In the genomic region with DNA sequence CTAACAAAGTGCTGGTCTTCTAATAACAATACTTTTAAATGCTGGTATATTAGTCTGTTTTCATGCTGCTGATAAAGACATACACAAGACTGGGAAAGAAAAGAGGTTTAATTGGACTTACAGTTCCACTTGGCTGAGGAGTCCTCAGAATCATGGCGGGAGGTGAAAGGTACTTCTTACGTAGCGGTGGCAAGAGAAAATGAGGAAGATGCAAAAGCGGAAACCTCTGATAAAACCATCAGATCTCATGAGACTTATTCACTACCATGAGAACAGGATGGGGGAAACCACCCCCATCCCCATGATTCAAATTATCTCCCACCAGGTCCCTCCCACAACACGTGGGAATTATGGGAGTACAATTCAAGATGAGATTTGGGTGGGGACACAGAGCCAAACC, we compare ENCODE assay signal across 1 cellular context. TPM values are rescaled to one million over a fixed set of nuclear protein-coding genes. Genes with fewer than 3 reads are reported as not detected.
"Had no signal": no experiment of that assay in that cellular context is flagged by ENCODE, and none has a peak within 500 bp of the region (broad histone marks: within the 10 kb centered on the region; RNA-seq: fewer than 3 reads in every experiment).

No MANE protein-coding gene starts in this region.

RNA-seq across cellular contexts. Expression of a gene that starts 30.5 kb away (rescaled TPM):
- total RNA-seq: HT-29 had no signal
